ENCODE assay signal across 9 cellular contexts in the genomic region with DNA sequence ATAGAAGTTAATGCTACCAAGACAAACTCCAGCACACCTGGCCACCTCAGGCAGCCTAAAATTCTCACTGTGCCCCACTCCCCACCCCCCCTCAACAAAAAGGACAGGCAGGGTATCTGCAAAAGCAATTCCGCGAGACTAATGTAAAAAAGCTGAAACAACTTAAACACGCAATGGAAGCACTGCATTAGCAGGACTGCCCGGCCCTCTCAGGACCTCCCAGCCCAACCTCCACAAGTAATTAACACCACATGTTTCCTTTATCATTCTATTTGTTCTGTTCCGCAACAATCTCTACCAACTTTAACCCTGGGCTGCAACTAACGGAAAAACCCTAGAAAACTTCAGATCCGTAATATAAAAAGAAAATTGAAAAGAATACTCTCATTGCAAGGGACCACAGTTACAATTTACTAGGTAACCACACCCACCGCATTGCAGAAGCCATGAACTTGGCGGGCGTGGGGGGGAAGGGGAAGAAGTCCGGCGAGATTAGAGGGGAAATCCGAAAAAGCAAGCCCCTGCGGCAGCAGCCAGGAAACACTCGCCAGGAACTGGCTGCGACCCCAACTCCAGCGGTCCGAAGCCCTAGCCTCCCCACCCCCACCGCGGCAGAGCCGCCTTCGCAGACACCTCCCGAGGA. TPM values are rescaled to one million over a fixed set of nuclear protein-coding genes. Genes with fewer than 3 reads are reported as not detected.
DNase-seq lines count a peak whose midpoint lies in the region; ATAC-seq and TF ChIP-seq lines count a peak whose summit lies in the region.
"Had no signal": no experiment of that assay in that cellular context is flagged by ENCODE, and none has a peak within 500 bp of the region (broad histone marks: within the 10 kb centered on the region; RNA-seq: fewer than 3 reads in every experiment).

No MANE protein-coding gene starts in this region.

- peak overlapping the region; percentile 84 for H3K4me3 Mint-ChIP-seq in GM23338

- no peak for TF ChIP-seq POLR2A in heart left ventricle (IDR thresholded peaks at IDR 0.05)

- H3K27ac ChIP-seq in GM23338 (ENCODE audit: low read depth) (no peak overlapping the region), heart left ventricle (peak overlapping the region in 9 of 12 donors; percentile 15 to 90 (median 61))

- peaks cover 5% of the 10 kb centered on the region for H3K27me3 Mint-ChIP-seq in GM23338 (ENCODE audit: insufficient read depth, low read depth, poor library complexity)

- WGBS in heart left ventricle, 4 donors = 8 to 13% (median 10%) methylated on average over 22 to 23 of the region's 23 CpGs

- ATAC-seq in GM23338 = peak; percentile 21
- ATAC-seq in heart left ventricle = no peak
- ATAC-seq in sciatic nerve = peak; percentile 25
- no peak for ATAC-seq in GM21717 (IDR thresholded peaks at IDR 0.05; ENCODE audit: unreplicated experiment)
- no peak for ATAC-seq in GM21423 (IDR thresholded peaks at IDR 0.05; ENCODE audit: unreplicated experiment)

- DNase-seq in GM23338 (ENCODE audit: low spot score) (peak; percentile 50), SKM-1 treated with dmso at 0.1 percent for 144 hours (lab: John Stamatoyannopoulos, UW; ENCODE audit: unreplicated experiment) (peak; percentile 37), heart left ventricle (peak; percentile 28 to 73 (median 34)), sciatic nerve (ENCODE audit: low spot score) (peak; percentile 66), Ammon's horn (ENCODE audit: low spot score) (no peak), GM20000 (ENCODE audit: low spot score) (no peak)
- DNase-seq: stimulated activated CD8-positive, alpha-beta memory T cell treated with anti-CD3 and anti-CD28 coated beads, Interleukin-4, amount 100 ng/mL, for 48 hours had no signal

- TF ChIP-seq CTCF in GM23338 (conservative IDR thresholded peaks at IDR 0.05; ENCODE audit: low read depth in 2 of 2) = no peak
- TF ChIP-seq CTCF in heart left ventricle (IDR thresholded peaks at IDR 0.05) = no peak
- TF ChIP-seq CTCF in GM20000 (IDR thresholded peaks at IDR 0.05; ENCODE audit: extremely low read depth, missing control alignments) = no peak

- peaks cover 36% of the 10 kb centered on the region for H3K4me1 Mint-ChIP-seq in GM23338

- peak overlapping the region; percentile 57 for H2AFZ ChIP-seq in GM23338

- H3K4me2 ChIP-seq in GM23338 = peak overlapping the region; percentile 90

- peak overlapping the region; percentile 6; the same call in 1 of the 2 replicates for H3K27ac Mint-ChIP-seq in GM23338

- H3K9me3 ChIP-seq in heart left ventricle = no peaks in the 10 kb centered on the region

- no peaks in the 10 kb centered on the region for H3K79me2 ChIP-seq in GM23338 (replicated peaks; ENCODE audit: insufficient read depth)

- H3K36me3 Mint-ChIP-seq in GM23338 (ENCODE audit: low read depth) = no peaks in the 10 kb centered on the region; the same call in 2 of the 3 replicates

- H3K9me3 Mint-ChIP-seq in GM23338 = no peaks in the 10 kb centered on the region

- H3K4me3 ChIP-seq in GM23338 (peak overlapping the region; percentile 76), heart left ventricle (peak overlapping the region; percentile 25 to 72 (median 61))

- intact Hi-C loops in heart left ventricle (cut with DNase I) (loop anchor here in 5 of 10 donors (10.0 kb wide), 2 partner anchors 88 to 118 kb away; no protein-coding TSS in a partner anchor), sciatic nerve (cut with DNase I) (no loop called here)

- H3K36me3 ChIP-seq in GM23338 (ENCODE audit: insufficient read depth) = no peaks in the 10 kb centered on the region
- H3K36me3 ChIP-seq in heart left ventricle = no peaks in the 10 kb centered on the region

- H3F3A ChIP-seq in GM23338 (replicated peaks; ENCODE audit: low read depth) = no peaks in the 10 kb centered on the region

- H3K4me1 ChIP-seq in GM23338 (ENCODE audit: insufficient read depth) (peaks cover 21% of the 10 kb centered on the region), heart left ventricle (peaks cover 0 to 37% (median 0%) of the 10 kb centered on the region in 12 donors)

- peaks cover 23% of the 10 kb centered on the region for H3K27me3 ChIP-seq in GM23338 (ENCODE audit: insufficient read depth)
- peaks cover 0 to 21% (median 8%) of the 10 kb centered on the region in 9 donors for H3K27me3 ChIP-seq in heart left ventricle

- H4K20me1 ChIP-seq in GM23338 (replicated peaks; ENCODE audit: insufficient read depth) = no peaks in the 10 kb centered on the region

- no peaks in the 10 kb centered on the region for H3K9me2 ChIP-seq in GM23338 (ENCODE audit: insufficient read depth)

TF ChIP-seq in GM23338, 12 proteins besides CTCF, POLR2A, EP300 and RAD21:
- TF ChIP-seq STAT1 (IDR thresholded peaks at IDR 0.05; ENCODE audit: unreplicated experiment) = no peak
- TF ChIP-seq EZH2 (IDR thresholded peaks at IDR 0.05; ENCODE audit: low read depth, unreplicated experiment) = no peak
- TF ChIP-seq, protein P1, sequence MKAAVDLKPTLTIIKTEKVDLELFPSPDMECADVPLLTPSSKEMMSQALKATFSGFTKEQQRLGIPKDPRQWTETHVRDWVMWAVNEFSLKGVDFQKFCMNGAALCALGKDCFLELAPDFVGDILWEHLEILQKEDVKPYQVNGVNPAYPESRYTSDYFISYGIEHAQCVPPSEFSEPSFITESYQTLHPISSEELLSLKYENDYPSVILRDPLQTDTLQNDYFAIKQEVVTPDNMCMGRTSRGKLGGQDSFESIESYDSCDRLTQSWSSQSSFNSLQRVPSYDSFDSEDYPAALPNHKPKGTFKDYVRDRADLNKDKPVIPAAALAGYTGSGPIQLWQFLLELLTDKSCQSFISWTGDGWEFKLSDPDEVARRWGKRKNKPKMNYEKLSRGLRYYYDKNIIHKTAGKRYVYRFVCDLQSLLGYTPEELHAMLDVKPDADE (IDR thresholded peaks at IDR 0.05) = no peak
- no peak for TF ChIP-seq ZNF331 (CRISPR knock-in tag; IDR thresholded peaks at IDR 0.05; ENCODE audit: low read depth)
- no peak for TF ChIP-seq ZNF114 (CRISPR knock-in tag; IDR thresholded peaks at IDR 0.05)
- TF ChIP-seq JUNB (IDR thresholded peaks at IDR 0.05; ENCODE audit: unreplicated experiment) = no peak

RNA-seq across cellular contexts. Expression of a gene that starts 1.3 kb away (rescaled TPM):
- total RNA-seq in GM23338 (2014; rRNA removed; shearing (Covaris generic)) = 11.7 and 17.0 TPM in 2 replicates
- polyA plus RNA-seq in GM23338 (2016; fragmentation: Nextera tagmentation; extraction: Ambion mirVana) (5.0 and 8.0 TPM in 2 replicates), heart left ventricle (1 to 10 TPM; 2.7 to 5.6 TPM)
- total RNA-seq in heart left ventricle (10 to 100 TPM in 3 of 9 donors, 1 to 10 TPM in 6; 5.5 to 45.6 (median 9.1) TPM), sciatic nerve (73.1 TPM)

Comparison
In these comparisons a context has a peak if more than half of its experiments do, and no peak if none do; other contexts are left out.
1. ATAC-seq: peak in GM23338 (single experiment) and sciatic nerve (single experiment); none in heart left ventricle (0 of 4), GM21717 (single experiment) and GM21423 (single experiment).
2. DNase-seq: peak in GM23338 (single experiment), SKM-1 treated with dmso at 0.1 percent for 144 hours (single experiment), heart left ventricle (5 of 5) and sciatic nerve (single experiment); none in Ammon's horn (single experiment) and GM20000 (single experiment).